ENCODE assay signal across 18 cellular contexts in the genomic region with DNA sequence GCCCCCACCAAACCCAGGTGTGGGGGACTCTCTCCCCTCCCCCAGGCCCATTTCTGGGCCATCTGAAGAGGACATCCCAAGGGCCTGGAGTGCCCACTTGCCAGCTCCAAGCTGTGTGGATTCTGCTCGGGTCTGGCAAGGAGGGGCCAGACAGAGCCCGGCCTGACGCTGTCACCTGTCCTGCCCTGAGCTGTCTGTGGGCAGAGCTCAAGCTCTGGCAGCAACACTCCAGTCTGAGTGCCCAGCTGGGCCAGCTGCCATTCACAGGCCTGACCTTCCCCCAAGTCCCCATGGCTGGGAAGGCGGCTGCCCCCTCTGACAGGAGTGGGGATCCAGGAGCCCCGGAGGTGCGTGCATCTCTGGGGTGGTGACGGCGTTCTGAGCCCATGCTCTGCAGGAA. TPM values are rescaled to one million over a fixed set of nuclear protein-coding genes. Genes with fewer than 3 reads are reported as not detected.
A peak's percentile ranks its signal among the peaks of the same experiment; 100 is the strongest.
DNase-seq lines count a peak whose midpoint lies in the region; ATAC-seq and TF ChIP-seq lines count a peak whose summit lies in the region.
"Had no signal": no experiment of that assay in that cellular context is flagged by ENCODE, and none has a peak within 500 bp of the region (broad histone marks: within the 10 kb centered on the region; RNA-seq: fewer than 3 reads in every experiment).

No MANE protein-coding gene starts in this region.

- TF ChIP-seq POLR2A in tibial nerve (IDR thresholded peaks at IDR 0.05): no peak

- H3K27ac ChIP-seq in right atrium auricular region (peak overlapping the region; percentile 90 to 95), neuronal stem cell (replicated peaks; ENCODE audit: low read length) (no peak overlapping the region), tibial nerve (peak overlapping the region; percentile 9 to 95 (median 73))

- H3K9me3 ChIP-seq in right atrium auricular region: no peaks in the 10 kb centered on the region
- no peaks in the 10 kb centered on the region for H3K9me3 ChIP-seq in neuronal stem cell (replicated peaks in 1 of 2; ENCODE audit: control insufficient read depth in 2 of 2, insufficient read depth in 1 of 2, low read depth in 1 of 2, low read length in 2 of 2)
- H3K9me3 ChIP-seq in tibial nerve: no peaks in the 10 kb centered on the region
- H3K9me3 ChIP-seq: tibial artery had no signal

- H2AFZ ChIP-seq in neuronal stem cell (ENCODE audit: low read length): peak overlapping the region; percentile 49

- TF ChIP-seq EP300 in tibial nerve (IDR thresholded peaks at IDR 0.05): no peak

- TF ChIP-seq CTCF in right atrium auricular region (IDR thresholded peaks at IDR 0.05) (no peak), tibial nerve (IDR thresholded peaks at IDR 0.05) (no peak)

- no peak overlapping the region for H3K4ac ChIP-seq in neuronal stem cell (ENCODE audit: low read length)

- H3K14ac ChIP-seq in neuronal stem cell (ENCODE audit: low read length): no peak overlapping the region

- H2BK5ac ChIP-seq in neuronal stem cell (ENCODE audit: low read length): peak overlapping the region; percentile 53

- H4K8ac ChIP-seq in neuronal stem cell (ENCODE audit: low read depth, low read length): no peak overlapping the region

- H2BK120ac ChIP-seq in neuronal stem cell (ENCODE audit: low read depth, low read length): no peak overlapping the region

- peak overlapping the region; percentile 100 for H2AK5ac ChIP-seq in neuronal stem cell (ENCODE audit: low read depth, low read length)

- peak overlapping the region; percentile 58 for H2BK12ac ChIP-seq in neuronal stem cell (ENCODE audit: low read length)

- H3K36me3 ChIP-seq in right atrium auricular region: no peaks in the 10 kb centered on the region
- no peaks in the 10 kb centered on the region for H3K36me3 ChIP-seq in neuronal stem cell (replicated peaks in 1 of 2; ENCODE audit: control insufficient read depth in 2 of 2, insufficient read depth in 2 of 2, low read length in 2 of 2)
- H3K36me3 ChIP-seq in tibial nerve: no peaks in the 10 kb centered on the region
- H3K36me3 ChIP-seq: tibial artery had no signal

- peak; percentile 12 for DNase-seq in NCI-H510A treated with DMSO at 0.1 percent for 48 hours (lab: John Stamatoyannopoulos, UW)
- DNase-seq in NCI-H510A (lab: John Stamatoyannopoulos, UW): no peak
- DNase-seq in right atrium auricular region (ENCODE audit: low spot score): no peak
- DNase-seq in neuronal stem cell (ENCODE audit: low spot score): no peak
- no peak for DNase-seq in tibial nerve (ENCODE audit: low spot score in 2 of 2)
- DNase-seq in activated CD4-positive, alpha-beta T cell treated with anti-CD3 and anti-CD28 coated beads for 1 hour: no peak
- DNase-seq in globus pallidus (ENCODE audit: low spot score): no peak
- DNase-seq: 8988T; activated naive CD8-positive, alpha-beta T cell treated with anti-CD3 and anti-CD28 coated beads for 36 hours; DMS79 treated with DMSO at 0.1 percent for 48 hours; NCI-H1417; T-helper 17 cell; tibial artery had no signal

- no peak overlapping the region for H4K91ac ChIP-seq in neuronal stem cell (ENCODE audit: low read depth, low read length, poor library complexity)

- H3K4me3 ChIP-seq in right atrium auricular region (no peak overlapping the region), neuronal stem cell (ENCODE audit: low read length in 2 of 2) (no peak overlapping the region), tibial nerve (no peak overlapping the region)
- H3K4me3 ChIP-seq: tibial artery had no signal

- peak overlapping the region; percentile 69 for H2BK15ac ChIP-seq in neuronal stem cell (ENCODE audit: low read length)

- no peaks in the 10 kb centered on the region for H3K27me3 ChIP-seq in right atrium auricular region
- peaks cover 0 to 7% (median 0%) of the 10 kb centered on the region in 3 experiments for H3K27me3 ChIP-seq in neuronal stem cell (ENCODE audit: control insufficient read depth in 3 of 3, insufficient read depth in 3 of 3, low read depth in 1 of 3, low read length in 3 of 3)
- no peaks in the 10 kb centered on the region for H3K27me3 ChIP-seq in tibial nerve
- H3K27me3 ChIP-seq: tibial artery had no signal

- no peak overlapping the region for H3K4me2 ChIP-seq in neuronal stem cell (ENCODE audit: insufficient read depth, low read length, poor library complexity, severe bottlenecking)

- WGBS in neuronal stem cell (ENCODE audit: extremely low coverage in 2 of 2, insufficient read length in 2 of 2, insufficient replicate concordance in 1 of 2), 2 donors: no CpG with 5 or more reads among the region's 8 CpGs
- WGBS in tibial nerve, 2 donors: 76 to 100% methylated on average over 2 to 5 of the region's 8 CpGs

- no peak for ATAC-seq in HG02610 (IDR thresholded peaks at IDR 0.05; ENCODE audit: unreplicated experiment)
- ATAC-seq: HCT116, T-helper 17 cell, WTC11 had no signal

- no peak overlapping the region for H3K9ac ChIP-seq in neuronal stem cell (ENCODE audit: low read depth, low read length, poor library complexity)

- no peak overlapping the region for H3K23ac ChIP-seq in neuronal stem cell (ENCODE audit: low read depth, low read length, poor library complexity)

- no peaks in the 10 kb centered on the region for H3K79me1 ChIP-seq in neuronal stem cell (ENCODE audit: low read depth, low read length)

- H3K4me1 ChIP-seq in right atrium auricular region: peaks cover 0 to 54% of the 10 kb centered on the region in 2 donors
- peaks cover 26 to 34% of the 10 kb centered on the region in 2 donors for H3K4me1 ChIP-seq in neuronal stem cell (ENCODE audit: control insufficient read depth in 2 of 2, insufficient read depth in 1 of 2, low read depth in 1 of 2, low read length in 2 of 2)
- H3K4me1 ChIP-seq in tibial nerve: peaks cover 0 to 81% (median 32%) of the 10 kb centered on the region in 4 donors

- peak overlapping the region; percentile 48 for H3K18ac ChIP-seq in neuronal stem cell (ENCODE audit: low read length)

RNA-seq across cellular contexts. Expression of gene PIM3, which starts 6.2 kb away (rescaled TPM):
- total RNA-seq in right atrium auricular region (10 to 100 TPM; 64.5 to 66.9 TPM), tibial nerve (100 to 1,000 TPM in 3 of 4 donors, 10 to 100 TPM in 1; 98.3 to 138 (median 119) TPM)
- 38.0 TPM for polyA plus RNA-seq in neuronal stem cell (2013, experiment 1 of 2)
- 37.0 TPM for polyA plus RNA-seq in neuronal stem cell (2013, experiment 2 of 2)

RNA-seq across cellular contexts. Expression of gene CRELD2, which starts 35.9 kb away (rescaled TPM):
- total RNA-seq in right atrium auricular region (10 to 100 TPM; 16.1 to 28.5 TPM), tibial nerve (10 to 100 TPM; 44.8 to 80.4 (median 65.1) TPM)
- 12.6 TPM for polyA plus RNA-seq in neuronal stem cell (2013, experiment 1 of 2)
- polyA plus RNA-seq in neuronal stem cell (2013, experiment 2 of 2): 12.2 TPM

RNA-seq across cellular contexts. Expression of gene ALG12, which starts 36.1 kb away (rescaled TPM):
- total RNA-seq in right atrium auricular region: 10 to 100 TPM; 19.7 to 19.8 TPM
- polyA plus RNA-seq in neuronal stem cell (2013, experiment 1 of 2): 9.3 TPM
- polyA plus RNA-seq in neuronal stem cell (2013, experiment 2 of 2): 9.1 TPM
- 10 to 100 TPM in 3 of 4 donors, 1 to 10 TPM in 1; 9.0 to 17.4 (median 14.5) TPM for total RNA-seq in tibial nerve

RNA-seq across cellular contexts. Expression of gene IL17REL, which starts 58.2 kb away (rescaled TPM):
- total RNA-seq in right atrium auricular region (not detected), tibial nerve (not detected)
- 0.07 TPM for polyA plus RNA-seq in neuronal stem cell (2013, experiment 1 of 2)
- polyA plus RNA-seq in neuronal stem cell (2013, experiment 2 of 2): 0.07 TPM
- total RNA-seq: activated naive CD8-positive, alpha-beta T cell treated with anti-CD3 and anti-CD28 coated beads for 36 hours; bronchial epithelial cell; osteocyte; T-helper 17 cell had no signal
